8 cellular contexts compared by ENCODE assay signal in the genomic region with DNA sequence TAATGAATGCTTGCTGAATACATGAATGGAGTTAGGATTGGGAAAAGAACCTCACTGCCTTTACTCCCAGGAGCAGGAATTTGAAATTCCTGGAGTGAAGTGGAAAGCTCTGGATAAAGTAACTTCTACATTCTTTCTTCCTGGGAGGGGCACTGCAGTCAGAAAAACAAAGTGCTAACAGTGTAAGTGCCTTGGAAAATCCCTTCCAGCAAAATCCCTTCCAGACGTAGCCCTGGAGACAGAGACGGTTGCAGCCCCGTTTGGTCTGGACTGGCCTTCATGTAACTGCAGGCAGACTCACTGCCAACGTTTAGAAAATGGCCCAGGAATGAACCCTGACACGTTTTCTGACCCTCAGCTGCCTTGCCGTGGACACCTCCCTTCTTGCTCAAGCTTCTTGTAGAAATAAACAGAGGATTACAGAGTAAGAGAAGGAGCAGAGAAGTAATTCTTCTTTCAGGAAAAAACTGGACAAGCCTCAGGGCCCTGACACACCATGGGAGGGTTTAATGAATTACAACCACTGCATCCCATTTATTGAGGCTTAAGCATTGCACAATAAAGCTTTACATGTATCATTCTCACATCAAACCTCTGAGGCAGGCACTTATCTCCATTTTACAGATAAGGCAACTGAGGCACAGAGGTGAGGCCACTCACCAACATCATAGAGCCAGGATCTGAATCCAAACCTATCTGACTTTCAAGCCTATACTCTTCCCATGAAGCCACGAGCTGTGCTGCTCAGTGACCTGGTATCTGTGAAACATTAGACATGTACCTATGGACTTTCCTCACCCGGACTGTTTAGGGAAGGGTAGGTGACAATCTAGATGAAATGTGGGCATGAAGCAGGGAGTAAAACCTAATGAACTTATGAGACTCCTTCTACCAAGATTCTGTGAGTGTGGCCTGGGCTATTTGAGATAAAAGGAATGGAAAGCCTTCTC. TPM values are rescaled to one million over a fixed set of nuclear protein-coding genes. Genes with fewer than 3 reads are reported as not detected.
DNase-seq lines count a peak whose midpoint lies in the region; ATAC-seq and TF ChIP-seq lines count a peak whose summit lies in the region.

No MANE protein-coding gene starts in this region.

- DNase-seq in effector memory CD4-positive, alpha-beta T cell = no peak
- DNase-seq in mucosa of gallbladder (ENCODE audit: low spot score) = peak; percentile 67
- no peak for DNase-seq in stimulated activated CD4-positive, alpha-beta T cell treated with anti-CD3 and anti-CD28 coated beads, Interleukin-4, amount 100 ng/mL, for 24 hours
- DNase-seq in activated CD4-positive, CD25-positive, alpha-beta regulatory T cell (lab: John Stamatoyannopoulos, UW) = no peak

- H3K4me2 ChIP-seq in Loucy (ENCODE audit: low read depth, low read length, poor library complexity, severe bottlenecking) = peak overlapping the region; percentile 85

- ATAC-seq in GM18858 (IDR thresholded peaks at IDR 0.05; ENCODE audit: unreplicated experiment) (no peak), GM21576 (IDR thresholded peaks at IDR 0.05; ENCODE audit: unreplicated experiment) (no peak)

- H3K27me3 ChIP-seq in ACC112 (ENCODE audit: insufficient read depth, low read length) (no peaks in the 10 kb centered on the region), Loucy (ENCODE audit: insufficient read depth, low read length, poor library complexity, severe bottlenecking) (no peaks in the 10 kb centered on the region)
- H3K27me3 ChIP-seq in effector memory CD4-positive, alpha-beta T cell (replicated peaks; ENCODE audit: control insufficient read depth, insufficient read depth, low read length, poor library complexity, severe bottlenecking) = no peaks in the 10 kb centered on the region

- no peaks in the 10 kb centered on the region for H3F3A ChIP-seq in Loucy (ENCODE audit: low read depth)

- H2AFZ ChIP-seq in ACC112 (ENCODE audit: low read length, unreplicated experiment) (no peak overlapping the region), Loucy (ENCODE audit: low read length) (no peak overlapping the region)

- H3K79me2 ChIP-seq in ACC112 (ENCODE audit: control insufficient read depth, insufficient read depth, low read length, unreplicated experiment) (peaks cover 86% of the 10 kb centered on the region), Loucy (ENCODE audit: insufficient read depth, low read length) (peaks cover 100% of the 10 kb centered on the region)

- H3K9ac ChIP-seq in Loucy (ENCODE audit: low read depth, low read length, poor library complexity, severe bottlenecking) = peak overlapping the region; percentile 11

- peaks cover 98% of the 10 kb centered on the region for H3K4me1 ChIP-seq in ACC112 (ENCODE audit: control insufficient read depth, insufficient read depth, low read length, unreplicated experiment)
- H3K4me1 ChIP-seq in Loucy (ENCODE audit: insufficient read depth, low read length, poor library complexity, severe bottlenecking) = peaks cover 100% of the 10 kb centered on the region
- peaks cover 71% of the 10 kb centered on the region for H3K4me1 ChIP-seq in effector memory CD4-positive, alpha-beta T cell (ENCODE audit: control insufficient read depth, insufficient read depth, low read length, poor library complexity, severe bottlenecking)

- H3K4me3 ChIP-seq in ACC112 (ENCODE audit: low read depth, low read length) = peak overlapping the region; percentile 55
- H3K4me3 ChIP-seq in Loucy (ENCODE audit: low read length, poor library complexity, severe bottlenecking) = peak overlapping the region; percentile 74
- H3K4me3 ChIP-seq in effector memory CD4-positive, alpha-beta T cell (ENCODE audit: insufficient read depth, low read depth, low read length, poor library complexity, severe bottlenecking) = no peak overlapping the region

- H3K9me3 ChIP-seq in Loucy (ENCODE audit: insufficient read depth, low read depth, low read length) = no peaks in the 10 kb centered on the region
- H3K9me3 ChIP-seq in effector memory CD4-positive, alpha-beta T cell (ENCODE audit: control insufficient read depth, low read length) = no peaks in the 10 kb centered on the region

- no peak for TF ChIP-seq CTCF in Loucy (conservative IDR thresholded peaks at IDR 0.05; ENCODE audit: low read length)

- peaks cover 68% of the 10 kb centered on the region for H4K20me1 ChIP-seq in Loucy (ENCODE audit: insufficient read depth, low read length, poor library complexity, severe bottlenecking)

- peaks cover 3% of the 10 kb centered on the region; the same call in 1 of the 2 replicates for H3K36me3 ChIP-seq in ACC112 (ENCODE audit: insufficient read depth, low read length)
- H3K36me3 ChIP-seq in Loucy (ENCODE audit: insufficient read depth, low read length) = no peaks in the 10 kb centered on the region; the same call in 1 of the 2 replicates
- H3K36me3 ChIP-seq in effector memory CD4-positive, alpha-beta T cell (ENCODE audit: control insufficient read depth, insufficient read depth, low read length) = no peaks in the 10 kb centered on the region

- H3K27ac ChIP-seq in ACC112 (ENCODE audit: low read depth, low read length) = peak overlapping the region; percentile 100
- H3K27ac ChIP-seq in effector memory CD4-positive, alpha-beta T cell (ENCODE audit: insufficient read depth, low read length, poor library complexity, severe bottlenecking) = peak overlapping the region; percentile 75

- no peaks in the 10 kb centered on the region for H3K9me2 ChIP-seq in Loucy (replicated peaks; ENCODE audit: low read depth, low read length)

RNA-seq across cellular contexts. Expression of a gene that starts 7.8 kb away (rescaled TPM):
- total RNA-seq in mucosa of gallbladder = 14.8 TPM

RNA-seq across cellular contexts. Expression of a gene that starts 23.2 kb away (rescaled TPM):
- total RNA-seq in mucosa of gallbladder = 0.12 TPM
